In genomic region chr12:114393569-114393968, GRCh38 we compare ENCODE assay signal across 1 cellular context.
A peak's percentile ranks its signal among the peaks of the same experiment; 100 is the strongest.
TF ChIP-seq lines count a peak whose summit lies in the region.

No MANE protein-coding gene starts in this region.

TF ChIP-seq in GM23338, 12 proteins besides CTCF, POLR2A, EP300 and RAD21:
- TF ChIP-seq EZH2 (IDR thresholded peaks at IDR 0.05; ENCODE audit: low read depth, unreplicated experiment) = peak; percentile 35
- TF ChIP-seq EZH2phosphoT487 (IDR thresholded peaks at IDR 0.05; ENCODE audit: unreplicated experiment) = no peak
- TF ChIP-seq POLR2AphosphoS5 (IDR thresholded peaks at IDR 0.05; ENCODE audit: low read depth) = no peak
